23 cellular contexts compared by ENCODE assay signal in genomic region chr5:135134686-135135381, GRCh38.
DNase-seq lines count a peak whose midpoint lies in the region; ATAC-seq and TF ChIP-seq lines count a peak whose summit lies in the region.
"Had no signal": no experiment of that assay in that cellular context is flagged by ENCODE, and none has a peak within 500 bp of the region (broad histone marks: within the 10 kb centered on the region; RNA-seq: fewer than 3 reads in every experiment).

No MANE protein-coding gene starts in this region.

- no peak for TF ChIP-seq CTCF in CD14-positive monocyte (IDR thresholded peaks at IDR 0.05)
- TF ChIP-seq CTCF in IMR-90 (conservative IDR thresholded peaks at IDR 0.05; ENCODE audit: low read depth, low read length): no peak

- H2BK120ac ChIP-seq in IMR-90 (ENCODE audit: low read depth, low read length): peak overlapping the region; percentile 98

- H3K79me1 ChIP-seq in IMR-90 (ENCODE audit: low read depth in 1 of 2, low read length in 2 of 2): peaks cover 0 to 16% of the 10 kb centered on the region in 2 experiments; a peak in 2 of 4 replicates

- H3K18ac ChIP-seq in IMR-90 (ENCODE audit: low read depth, low read length): peak overlapping the region; percentile 18; the same call in 1 of the 2 replicates

- H3K27me3 ChIP-seq in IMR-90 (ENCODE audit: control insufficient read depth, insufficient read depth, low read length) (no peaks in the 10 kb centered on the region), mucosa of rectum (ENCODE audit: control insufficient read depth in 2 of 2, insufficient read depth in 2 of 2, low read length in 2 of 2) (no peaks in the 10 kb centered on the region)
- H3K27me3 ChIP-seq: BLaER1, sigmoid colon, stomach had no signal

- no peak overlapping the region for H3K9ac ChIP-seq in IMR-90 (ENCODE audit: low read depth, low read length)
- peak overlapping the region; percentile 24 to 45 for H3K9ac ChIP-seq in mucosa of rectum (ENCODE audit: low read depth in 1 of 2, low read length in 2 of 2)
- H3K9ac ChIP-seq: BLaER1 had no signal

- TF ChIP-seq RAD21 in IMR-90 (IDR thresholded peaks at IDR 0.05; ENCODE audit: low read length): no peak

- H3K9me3 ChIP-seq in IMR-90 (ENCODE audit: control insufficient read depth, insufficient read depth, low read length): no peaks in the 10 kb centered on the region
- H3K9me3 ChIP-seq in mucosa of rectum (ENCODE audit: control insufficient read depth in 2 of 2, low read length in 2 of 2): no peaks in the 10 kb centered on the region
- H3K9me3 ChIP-seq: BLaER1, left ventricle myocardium inferior, prostate gland, sigmoid colon, stomach had no signal

- H3K4me1 Mint-ChIP-seq in CD14-positive monocyte: peaks cover 62% of the 10 kb centered on the region

- H3K27ac Mint-ChIP-seq in CD14-positive monocyte: peak overlapping the region in 5 of 7 donors; percentile 22 to 87 (median 62)
- H3K27ac Mint-ChIP-seq: activated T-cell treated with anti-CD3 and anti-CD28 coated beads, Interleukin-2, amount 50 U/mL, for 72 hours; HFFc6; naive thymus-derived CD4-positive, alpha-beta T cell had no signal

- dilution Hi-C loops in IMR-90 (cut with HindIII; ENCODE audit: low sequenced_read_pairs, unreplicated experiment): no loop called here

- no peak for ATAC-seq in IMR-90 (ENCODE audit: low read depth)
- ATAC-seq: activated T-cell treated with anti-CD3 and anti-CD28 coated beads, Interleukin-2, amount 50 U/mL, for 72 hours had no signal

- peak overlapping the region; percentile 94 for H4K91ac ChIP-seq in IMR-90 (ENCODE audit: insufficient read depth, low read depth, low read length)

- BruUV-seq in IMR-90 (replicated peaks; lab: Mats Ljungman, UMichigan): no TSS peak

- in situ Hi-C loops in IMR-90 (cut with MboI; ENCODE audit: low sequenced_read_pairs): no loop called here

- no peak overlapping the region for H2AFZ ChIP-seq in IMR-90 (replicated peaks; ENCODE audit: low read length, poor library complexity)

- peak overlapping the region; percentile 91 for H2AK5ac ChIP-seq in IMR-90 (ENCODE audit: low read depth, low read length)

- 100% methylated on average over 4 of the region's 7 CpGs; no CpG with 5 or more reads in 1 of the 2 experiments for WGBS in IMR-90 (ENCODE audit: extremely low coverage in 2 of 2, insufficient read length in 1 of 2), 2 experiments

- peaks cover 8 to 18% (median 17%) of the 10 kb centered on the region in 3 donors for H3K27me3 Mint-ChIP-seq in CD14-positive monocyte (ENCODE audit: low read depth in 3 of 3)

- H3K4ac ChIP-seq in IMR-90 (ENCODE audit: low read depth, low read length): peak overlapping the region; percentile 99

- H3K4me3 ChIP-seq in IMR-90 (ENCODE audit: insufficient read depth, low read depth, low read length) (no peak overlapping the region), mucosa of rectum (ENCODE audit: low read length in 2 of 2) (peak overlapping the region; percentile 18 to 31)
- H3K4me3 ChIP-seq: BLaER1, left ventricle myocardium inferior, prostate gland, sigmoid colon, SK-N-MC, stomach had no signal

- H3K4me1 ChIP-seq in IMR-90 (ENCODE audit: control insufficient read depth, insufficient read depth, low read length) (peaks cover 32% of the 10 kb centered on the region), mucosa of rectum (ENCODE audit: control insufficient read depth in 2 of 2, insufficient read depth in 2 of 2, low read length in 2 of 2) (peaks cover 46 to 48% of the 10 kb centered on the region in 2 donors)
- H3K4me1 ChIP-seq: BLaER1, left ventricle myocardium inferior, prostate gland had no signal

- H3K56ac ChIP-seq in IMR-90 (ENCODE audit: extremely low read depth, insufficient read depth, low read length): no peak overlapping the region

- TF ChIP-seq POLR2A in IMR-90 (IDR thresholded peaks at IDR 0.05; ENCODE audit: low read depth, low read length): no peak
- no peak for TF ChIP-seq POLR2A in erythroblast (IDR thresholded peaks at IDR 0.05; ENCODE audit: low read length)

- intact Hi-C loops in CD14-positive monocyte (cut with micrococcal nuclease) (no loop called here), IMR-90 (cut with micrococcal nuclease) (loop anchor here (5.0 kb wide), 1 partner anchor 52 kb away; no protein-coding TSS in a partner anchor)

- H3K36me3 Mint-ChIP-seq in CD14-positive monocyte: no peaks in the 10 kb centered on the region
- H3K36me3 Mint-ChIP-seq: naive thymus-derived CD4-positive, alpha-beta T cell had no signal

- H3K4me2 ChIP-seq in IMR-90 (ENCODE audit: low read depth, low read length): no peak overlapping the region
- H3K4me2 ChIP-seq: BLaER1 had no signal

- H3K9me1 ChIP-seq in IMR-90 (ENCODE audit: insufficient read depth, low read length): peaks cover 51% of the 10 kb centered on the region

- no peaks in the 10 kb centered on the region for H4K20me1 ChIP-seq in IMR-90 (ENCODE audit: insufficient read depth, low read length)
- H4K20me1 ChIP-seq: BLaER1 had no signal

- no peak overlapping the region; the same call in 1 of the 2 replicates for H4K5ac ChIP-seq in IMR-90 (ENCODE audit: low read depth, low read length)

- POLR2A ChIA-PET in IMR-90 (lab: Charles Lee; ENCODE audit: unreplicated experiment): no interaction called here

- CTCF ChIA-PET in IMR-90 (lab: Yijun Ruan, JAX): interaction anchor here (0.9 kb wide), 1 partner anchor 73 kb away, joined by 3 read pairs; no protein-coding TSS in a partner anchor

- peak overlapping the region; percentile 51; the same call in 1 of the 3 replicates for H2BK15ac ChIP-seq in IMR-90 (ENCODE audit: low read depth, low read length)

- no peaks in the 10 kb centered on the region for H3K36me3 ChIP-seq in IMR-90 (ENCODE audit: control insufficient read depth, insufficient read depth, low read length)
- no peaks in the 10 kb centered on the region for H3K36me3 ChIP-seq in mucosa of rectum (ENCODE audit: control insufficient read depth in 2 of 2, insufficient read depth in 2 of 2, low read length in 2 of 2)
- H3K36me3 ChIP-seq: BLaER1, left ventricle myocardium inferior, prostate gland, sigmoid colon, stomach had no signal

- peak overlapping the region; percentile 92 for H2BK20ac ChIP-seq in IMR-90 (ENCODE audit: low read depth, low read length)

- DNase-seq in CD14-positive monocyte (ENCODE audit: low spot score): no peak
- no peak for DNase-seq in IMR-90
- DNase-seq in erythroblast (lab: John Stamatoyannopoulos, UW): peak; percentile 74 to 80
- DNase-seq in NCI-H748 (lab: John Stamatoyannopoulos, UW; ENCODE audit: unreplicated experiment): no peak
- no peak for DNase-seq in foreskin melanocyte
- DNase-seq in activated CD8-positive, alpha-beta memory T cell treated with anti-CD3 and anti-CD28 coated beads, Interleukin-2, amount 50 U/mL, for 48 hours: no peak
- DNase-seq: activated CD4-positive, alpha-beta T cell treated with anti-CD3 and anti-CD28 coated beads, Interleukin-2, amount 50 U/mL, for 1 hour; activated CD4-positive, CD25-positive, alpha-beta regulatory T cell; activated T-cell treated with anti-CD3 and anti-CD28 coated beads, Interleukin-2, amount 50 U/mL, for 72 hours; caudate nucleus; cortex of kidney; HFFc6; left ventricle myocardium inferior; naive thymus-derived CD4-positive, alpha-beta T cell; NCI-H524; nucleus accumbens; sigmoid colon; stimulated activated CD4-positive, alpha-beta T cell treated with anti-CD3 and anti-CD28 coated beads, Interleukin-4, amount 100 ng/mL, for 1 hour had no signal

- no peak overlapping the region for H3K4me3 Mint-ChIP-seq in CD14-positive monocyte
- H3K4me3 Mint-ChIP-seq: activated T-cell treated with anti-CD3 and anti-CD28 coated beads, Interleukin-2, amount 50 U/mL, for 72 hours; HFFc6; naive thymus-derived CD4-positive, alpha-beta T cell had no signal

- H3K14ac ChIP-seq in IMR-90 (replicated peaks; ENCODE audit: low read depth, low read length): 0 out of 2 replicates have a peak overlapping the region, but pooled peaks have one; percentile 3

- no peak overlapping the region for H3K27ac ChIP-seq in IMR-90 (ENCODE audit: insufficient read depth, low read length)
- peak overlapping the region; percentile 86 to 88 for H3K27ac ChIP-seq in mucosa of rectum (ENCODE audit: low read depth in 2 of 2, low read length in 2 of 2)
- H3K27ac ChIP-seq: BLaER1, left ventricle myocardium inferior, prostate gland, sigmoid colon, SK-N-MC, stomach had no signal

- H3K23ac ChIP-seq in IMR-90 (ENCODE audit: low read depth, low read length): no peak overlapping the region

- H3K9me3 Mint-ChIP-seq in CD14-positive monocyte: peaks cover 0 to 2% (median 0%) of the 10 kb centered on the region in 7 donors
- H3K9me3 Mint-ChIP-seq: activated T-cell treated with anti-CD3 and anti-CD28 coated beads, Interleukin-2, amount 50 U/mL, for 72 hours; HFFc6; naive thymus-derived CD4-positive, alpha-beta T cell had no signal

- no peak overlapping the region for H2BK5ac ChIP-seq in IMR-90 (ENCODE audit: low read depth, low read length, poor library complexity, severe bottlenecking)

- H4K8ac ChIP-seq in IMR-90 (ENCODE audit: low read depth in 2 of 2, low read length in 2 of 2): peak overlapping the region in 1 of 2 experiments; percentile 48; a peak in 2 of 4 replicates

- H2AK9ac ChIP-seq in IMR-90 (replicated peaks; ENCODE audit: low read depth, low read length, poor library complexity): no peak overlapping the region

TF ChIP-seq in IMR-90, 13 proteins besides CTCF, POLR2A, EP300 and RAD21 (continues in another document):
- no peak for TF ChIP-seq RFX5 (IDR thresholded peaks at IDR 0.05; ENCODE audit: low read depth, low read length)
- no peak for TF ChIP-seq NFE2L2 (IDR thresholded peaks at IDR 0.05; ENCODE audit: low read depth, low read length)
- no peak for TF ChIP-seq RCOR1 (IDR thresholded peaks at IDR 0.05; ENCODE audit: insufficient replicate concordance, low read length)
- TF ChIP-seq MAFK (IDR thresholded peaks at IDR 0.05; ENCODE audit: low read depth, low read length): no peak
- TF ChIP-seq USF2 (IDR thresholded peaks at IDR 0.05; ENCODE audit: low read depth, low read length): no peak
- no peak for TF ChIP-seq SMC3 (IDR thresholded peaks at IDR 0.05; ENCODE audit: low read depth, low read length)
- no peak for TF ChIP-seq MAZ (IDR thresholded peaks at IDR 0.05; ENCODE audit: borderline replicate concordance, low read depth, low read length)
- TF ChIP-seq MXI1 (IDR thresholded peaks at IDR 0.05; ENCODE audit: borderline replicate concordance, low read depth, low read length): no peak
- no peak for TF ChIP-seq BHLHE40 (IDR thresholded peaks at IDR 0.05; ENCODE audit: low read depth, low read length)
- TF ChIP-seq CHD1 (IDR thresholded peaks at IDR 0.05; ENCODE audit: low read depth, low read length): no peak
- no peak for TF ChIP-seq FOS (IDR thresholded peaks at IDR 0.05; ENCODE audit: low read depth, low read length)
- TF ChIP-seq CEBPB (IDR thresholded peaks at IDR 0.05; ENCODE audit: low read depth, low read length): no peak

Comparison
In these comparisons a context has a peak if more than half of its experiments do, and no peak if none do; other contexts are left out.
1. DNase-seq: peak in erythroblast (2 of 2); none in CD14-positive monocyte (single experiment), IMR-90 (single experiment), NCI-H748 (single experiment), foreskin melanocyte (single experiment) and activated CD8-positive, alpha-beta memory T cell treated with anti-CD3 and anti-CD28 coated beads, Interleukin-2, amount 50 U/mL, for 48 hours (single experiment).